Comparison of ENCODE assay signal across 18 cellular contexts in genomic region chr3:30222436-30222835, GRCh38.
"Had no signal": no experiment of that assay in that cellular context is flagged by ENCODE, and none has a peak within 500 bp of the region (broad histone marks: within the 10 kb centered on the region; RNA-seq: fewer than 3 reads in every experiment).

No MANE protein-coding gene starts in this region.

- DNase-seq: activated naive CD4-positive, alpha-beta T cell; activated naive CD8-positive, alpha-beta T cell treated with anti-CD3 and anti-CD28 coated beads, Interleukin-2, amount 10 ng/mL, durations not matched to agents 7 days and 5 days; anterior cingulate cortex; effector memory CD8-positive, alpha-beta T cell; erythroblast; islet precursor cell; natural killer cell; right cardiac atrium; trophoblast cell had no signal

- H3K27me3 ChIP-seq: neutrophil, suprapubic skin had no signal

- H3K27me3 Mint-ChIP-seq: activated naive CD8-positive, alpha-beta T cell treated with anti-CD3 and anti-CD28 coated beads, Interleukin-2, amount 10 ng/mL, durations not matched to agents 7 days and 5 days; progenitor cell of endocrine pancreas; stimulated activated naive CD8-positive, alpha-beta T cell treated with anti-CD3 and anti-CD28 coated beads, Interleukin-15, Interleukin-2, amounts not matched to agents 100 ng/mL and 50 ng/mL, for 24 hours had no signal

- H3K4me3 ChIP-seq: suprapubic skin had no signal

- H3K4me3 Mint-ChIP-seq: activated naive CD8-positive, alpha-beta T cell treated with anti-CD3 and anti-CD28 coated beads, Interleukin-2, amount 10 ng/mL, durations not matched to agents 7 days and 5 days; activated T-helper 1 cell treated with anti-CD3 and anti-CD28 coated beads, Interleukin-12 subunit alpha, Interleukin-12 subunit beta, Interleukin-2, Interleukin-4 antibody, amounts not matched to agents 30 ng/mL and 10 ng/mL and 1 ng/mL, durations not matched to agents 14 hours and 24 hours and 36 hours; dendritic cell treated with granulocyte-macrophage colony-stimulating factor and Interleukin-4, amounts not matched to agents 40 ng/mL and 50 ng/mL, for 4 days; effector memory CD8-positive, alpha-beta T cell; memory B cell; natural killer cell; stimulated activated naive CD8-positive, alpha-beta T cell treated with anti-CD3 and anti-CD28 coated beads, Interleukin-15, Interleukin-2, amounts not matched to agents 100 ng/mL and 50 ng/mL, for 24 hours had no signal

- H3K36me3 Mint-ChIP-seq: natural killer cell had no signal

- H3K27ac Mint-ChIP-seq: activated naive CD8-positive, alpha-beta T cell treated with anti-CD3 and anti-CD28 coated beads, Interleukin-2, amount 10 ng/mL, durations not matched to agents 7 days and 5 days; activated T-helper 1 cell treated with anti-CD3 and anti-CD28 coated beads, Interleukin-12 subunit alpha, Interleukin-12 subunit beta, Interleukin-2, Interleukin-4 antibody, amounts not matched to agents 30 ng/mL and 10 ng/mL and 1 ng/mL, durations not matched to agents 14 hours and 24 hours and 36 hours; dendritic cell treated with granulocyte-macrophage colony-stimulating factor and Interleukin-4, amounts not matched to agents 40 ng/mL and 50 ng/mL, for 4 days; effector memory CD8-positive, alpha-beta T cell; memory B cell; natural killer cell; progenitor cell of endocrine pancreas; stimulated activated naive CD8-positive, alpha-beta T cell treated with anti-CD3 and anti-CD28 coated beads, Interleukin-15, Interleukin-2, amounts not matched to agents 100 ng/mL and 50 ng/mL, for 24 hours had no signal

- H3K36me3 ChIP-seq: neutrophil, suprapubic skin had no signal

- H3K9me3 ChIP-seq: neutrophil, suprapubic skin had no signal

- H3K9me3 Mint-ChIP-seq: dendritic cell treated with granulocyte-macrophage colony-stimulating factor and Interleukin-4, amounts not matched to agents 40 ng/mL and 50 ng/mL, for 4 days; effector memory CD8-positive, alpha-beta T cell had no signal

- H3K27ac ChIP-seq: neutrophil, suprapubic skin had no signal

- FAIRE-seq: bronchial epithelial cell had no signal

- ATAC-seq: effector memory CD8-positive, alpha-beta T cell; left lobe of liver; natural killer cell; right cardiac atrium had no signal
